In genomic region chr11:116989184-116989583, GRCh38 we compare ENCODE assay signal across 16 cellular contexts.
A peak's percentile ranks its signal among the peaks of the same experiment; 100 is the strongest.
DNase-seq lines count a peak whose midpoint lies in the region; ATAC-seq and TF ChIP-seq lines count a peak whose summit lies in the region.
"Had no signal": no experiment of that assay in that cellular context is flagged by ENCODE, and none has a peak within 500 bp of the region (broad histone marks: within the 10 kb centered on the region; RNA-seq: fewer than 3 reads in every experiment).

No MANE protein-coding gene starts in this region.

- peak overlapping the region; percentile 46 for H3K27ac Mint-ChIP-seq in progenitor cell of endocrine pancreas

- no peaks in the 10 kb centered on the region for H3K36me3 ChIP-seq in ACC112 (ENCODE audit: insufficient read depth, low read length)
- H3K36me3 ChIP-seq: esophagus squamous epithelium, heart left ventricle, SJCRH30 had no signal

- H3K79me2 ChIP-seq in ACC112 (ENCODE audit: control insufficient read depth, insufficient read depth, low read length, unreplicated experiment), result peaks cover 33% of the 10 kb centered on the region

- H3K4me3 ChIP-seq in ACC112 (ENCODE audit: low read depth, low read length) (peak overlapping the region; percentile 17), HL-60 (replicated peaks; ENCODE audit: insufficient read depth, low read length) (no peak overlapping the region)
- H3K4me3 ChIP-seq: esophagus squamous epithelium, heart left ventricle, SJCRH30 had no signal

- DNase-seq in HL-60 (ENCODE audit: low read depth in 1 of 2, low spot score in 1 of 2) (no peak), progenitor cell of endocrine pancreas (ENCODE audit: low spot score, unreplicated experiment) (no peak), ACHN (no peak)
- DNase-seq: activated CD4-positive, alpha-beta T cell treated with anti-CD3 and anti-CD28 coated beads, Interleukin-2, amount 50 U/mL, for 4 hours; esophagus squamous epithelium; heart left ventricle; NCI-H1048; NCI-H2227 treated with DMSO at 0.1 percent for 48 hours; retina; SJCRH30; stimulated activated CD4-positive, alpha-beta T cell treated with anti-CD3 and anti-CD28 coated beads, Interleukin-2, amount 100 ng/mL, for 24 hours had no signal

- no peaks in the 10 kb centered on the region for H3K27me3 Mint-ChIP-seq in progenitor cell of endocrine pancreas

- in situ Hi-C loops in ACHN (cut with HindIII; ENCODE audit: low pct_ligation_motif_present, low pct_unique_long_range_greater_than_20kb, low sequenced_read_pairs), result no loop called here

- H3K9me3 Mint-ChIP-seq in progenitor cell of endocrine pancreas (ENCODE audit: low read depth), result no peaks in the 10 kb centered on the region

- no peak overlapping the region for H3K4me3 Mint-ChIP-seq in progenitor cell of endocrine pancreas (ENCODE audit: low read depth)

- H3K27me3 ChIP-seq in ACC112 (ENCODE audit: insufficient read depth, low read length) (no peaks in the 10 kb centered on the region), HL-60 (ENCODE audit: insufficient read depth, poor library complexity, severe bottlenecking) (no peaks in the 10 kb centered on the region)
- H3K27me3 ChIP-seq: esophagus squamous epithelium, heart left ventricle, SJCRH30 had no signal

- no peak overlapping the region for H2AFZ ChIP-seq in ACC112 (ENCODE audit: low read length, unreplicated experiment)

- H3K36me3 Mint-ChIP-seq in progenitor cell of endocrine pancreas (ENCODE audit: insufficient read depth), result no peaks in the 10 kb centered on the region

- ATAC-seq in GM19455 (IDR thresholded peaks at IDR 0.05; ENCODE audit: unreplicated experiment), result no peak
- no peak for ATAC-seq in GM21723 (IDR thresholded peaks at IDR 0.05; ENCODE audit: unreplicated experiment)
- ATAC-seq in HG03520 (IDR thresholded peaks at IDR 0.05; ENCODE audit: unreplicated experiment), result no peak

- H3K4me1 Mint-ChIP-seq in progenitor cell of endocrine pancreas (ENCODE audit: low read depth), result peaks cover 40% of the 10 kb centered on the region

- peaks cover 52% of the 10 kb centered on the region for H3K4me1 ChIP-seq in ACC112 (ENCODE audit: control insufficient read depth, insufficient read depth, low read length, unreplicated experiment)

- H3K27ac ChIP-seq in ACC112 (ENCODE audit: low read depth, low read length), result peak overlapping the region; percentile 60
- peak overlapping the region; percentile 3 for H3K27ac ChIP-seq in HL-60 (replicated peaks)
- peak overlapping the region; percentile 15 for H3K27ac ChIP-seq in cingulate gyrus (ENCODE audit: low read depth, low read length)
- H3K27ac ChIP-seq: SJCRH30 had no signal

- no peak for TF ChIP-seq CTCF in HL-60 (IDR thresholded peaks at IDR 0.05; ENCODE audit: insufficient read depth, low read length)
- TF ChIP-seq CTCF in progenitor cell of endocrine pancreas (IDR thresholded peaks at IDR 0.05; ENCODE audit: unreplicated experiment), result no peak

Comparison
In these comparisons a context has a peak if more than half of its experiments do, and no peak if none do; other contexts are left out.
1. H3K27ac ChIP-seq: peak in every context shown above with its lines; median percentile 60 in ACC112; 15 in cingulate gyrus; 3 in HL-60.